8 cellular contexts compared by ENCODE assay signal in the genomic region with DNA sequence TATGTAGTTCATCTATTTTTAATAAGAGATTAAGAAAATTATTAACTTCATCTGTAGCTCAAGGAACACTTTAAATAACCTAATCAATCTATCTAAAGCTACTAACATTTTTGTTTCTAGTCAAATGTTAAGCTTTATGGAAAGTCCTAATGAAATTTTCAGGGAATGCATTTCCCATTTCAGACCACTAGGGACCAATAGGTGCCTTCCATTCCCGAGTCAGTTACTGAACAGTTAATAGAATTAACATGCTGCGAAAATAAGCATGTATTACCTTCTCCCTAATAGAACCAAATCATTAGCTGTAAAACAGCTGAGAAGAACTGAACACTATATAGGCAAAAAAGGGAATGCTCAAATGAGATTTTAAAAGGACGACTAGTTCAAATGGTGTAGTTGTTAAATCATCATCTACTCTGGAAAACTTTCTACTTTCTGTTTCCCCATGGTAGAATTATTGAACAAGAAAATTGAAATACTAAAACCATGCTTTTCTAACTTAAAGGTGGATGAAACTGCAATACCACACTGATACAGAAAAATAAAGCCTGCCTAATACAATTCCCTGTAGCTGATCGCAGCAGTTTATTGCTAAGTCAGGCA. TPM values are rescaled to one million over a fixed set of nuclear protein-coding genes. Genes with fewer than 3 reads are reported as not detected.
DNase-seq lines count a peak whose midpoint lies in the region; ATAC-seq and TF ChIP-seq lines count a peak whose summit lies in the region.

No MANE protein-coding gene starts in this region.

- H3K27me3 Mint-ChIP-seq in glutamatergic neuron (ENCODE audit: unreplicated experiment): no peaks in the 10 kb centered on the region

- no peak overlapping the region for H3K27ac Mint-ChIP-seq in glutamatergic neuron (ENCODE audit: unreplicated experiment)

- no peaks in the 10 kb centered on the region for H3K36me3 Mint-ChIP-seq in glutamatergic neuron (ENCODE audit: unreplicated experiment)

- no peak overlapping the region for H3K4me3 Mint-ChIP-seq in glutamatergic neuron (ENCODE audit: unreplicated experiment)

- TF ChIP-seq CTCF in GM12864 (IDR thresholded peaks at IDR 0.05; ENCODE audit: low read depth, low read length, missing control alignments): peak; percentile 39
- peak; percentile 88 for TF ChIP-seq CTCF in glutamatergic neuron (IDR thresholded peaks at IDR 0.05; ENCODE audit: partially characterized antibody, unreplicated experiment)

- H3K4me1 Mint-ChIP-seq in glutamatergic neuron (ENCODE audit: low read depth, unreplicated experiment): peaks cover 4% of the 10 kb centered on the region

- ATAC-seq in SK-N-SH treated with all-trans-retinoic acid at 6 μM for 48 hours (peak; percentile 79), HG02678 (IDR thresholded peaks at IDR 0.05; ENCODE audit: unreplicated experiment) (no peak), HG03280 (IDR thresholded peaks at IDR 0.05; ENCODE audit: unreplicated experiment) (no peak), GM21515 (IDR thresholded peaks at IDR 0.05; ENCODE audit: unreplicated experiment) (no peak)

- peak; percentile 19 for DNase-seq in A172 (ENCODE audit: low spot score)
- no peak for DNase-seq in GM12864 (ENCODE audit: low read depth)
- DNase-seq in glutamatergic neuron: no peak
- no peak for DNase-seq in posterior vena cava (ENCODE audit: low spot score)

- intact Hi-C loops in posterior vena cava (cut with DNase I): no loop called here

- H3K4me3 ChIP-seq in GM12864 (ENCODE audit: low read depth, low read length): no peak overlapping the region

- no peaks in the 10 kb centered on the region for H3K9me3 Mint-ChIP-seq in glutamatergic neuron (ENCODE audit: unreplicated experiment)

TF ChIP-seq in SK-N-SH treated with all-trans-retinoic acid at 6 μM for 48 hours, 23 proteins besides CTCF, POLR2A, EP300 and RAD21:
- no peak for TF ChIP-seq ZFP30 (CRISPR knock-in tag; IDR thresholded peaks at IDR 0.05)
- no peak for TF ChIP-seq OSR1 (CRISPR knock-in tag; IDR thresholded peaks at IDR 0.05)
- TF ChIP-seq ARNTL (CRISPR knock-in tag; IDR thresholded peaks at IDR 0.05; ENCODE audit: borderline replicate concordance, low read depth): no peak
- no peak for TF ChIP-seq ISL1 (CRISPR knock-in tag; IDR thresholded peaks at IDR 0.05)
- TF ChIP-seq GLIS3 (CRISPR knock-in tag; IDR thresholded peaks at IDR 0.05): no peak
- TF ChIP-seq, protein P1, sequence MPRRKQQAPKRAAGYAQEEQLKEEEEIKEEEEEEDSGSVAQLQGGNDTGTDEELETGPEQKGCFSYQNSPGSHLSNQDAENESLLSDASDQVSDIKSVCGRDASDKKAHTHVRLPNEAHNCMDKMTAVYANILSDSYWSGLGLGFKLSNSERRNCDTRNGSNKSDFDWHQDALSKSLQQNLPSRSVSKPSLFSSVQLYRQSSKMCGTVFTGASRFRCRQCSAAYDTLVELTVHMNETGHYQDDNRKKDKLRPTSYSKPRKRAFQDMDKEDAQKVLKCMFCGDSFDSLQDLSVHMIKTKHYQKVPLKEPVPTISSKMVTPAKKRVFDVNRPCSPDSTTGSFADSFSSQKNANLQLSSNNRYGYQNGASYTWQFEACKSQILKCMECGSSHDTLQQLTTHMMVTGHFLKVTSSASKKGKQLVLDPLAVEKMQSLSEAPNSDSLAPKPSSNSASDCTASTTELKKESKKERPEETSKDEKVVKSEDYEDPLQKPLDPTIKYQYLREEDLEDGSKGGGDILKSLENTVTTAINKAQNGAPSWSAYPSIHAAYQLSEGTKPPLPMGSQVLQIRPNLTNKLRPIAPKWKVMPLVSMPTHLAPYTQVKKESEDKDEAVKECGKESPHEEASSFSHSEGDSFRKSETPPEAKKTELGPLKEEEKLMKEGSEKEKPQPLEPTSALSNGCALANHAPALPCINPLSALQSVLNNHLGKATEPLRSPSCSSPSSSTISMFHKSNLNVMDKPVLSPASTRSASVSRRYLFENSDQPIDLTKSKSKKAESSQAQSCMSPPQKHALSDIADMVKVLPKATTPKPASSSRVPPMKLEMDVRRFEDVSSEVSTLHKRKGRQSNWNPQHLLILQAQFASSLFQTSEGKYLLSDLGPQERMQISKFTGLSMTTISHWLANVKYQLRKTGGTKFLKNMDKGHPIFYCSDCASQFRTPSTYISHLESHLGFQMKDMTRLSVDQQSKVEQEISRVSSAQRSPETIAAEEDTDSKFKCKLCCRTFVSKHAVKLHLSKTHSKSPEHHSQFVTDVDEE (CRISPR knock-in tag; IDR thresholded peaks at IDR 0.05): no peak
- no peak for TF ChIP-seq ZNF70 (CRISPR knock-in tag; IDR thresholded peaks at IDR 0.05)
- no peak for TF ChIP-seq TOX (CRISPR knock-in tag; IDR thresholded peaks at IDR 0.05; ENCODE audit: borderline replicate concordance)
- TF ChIP-seq, protein P2, sequence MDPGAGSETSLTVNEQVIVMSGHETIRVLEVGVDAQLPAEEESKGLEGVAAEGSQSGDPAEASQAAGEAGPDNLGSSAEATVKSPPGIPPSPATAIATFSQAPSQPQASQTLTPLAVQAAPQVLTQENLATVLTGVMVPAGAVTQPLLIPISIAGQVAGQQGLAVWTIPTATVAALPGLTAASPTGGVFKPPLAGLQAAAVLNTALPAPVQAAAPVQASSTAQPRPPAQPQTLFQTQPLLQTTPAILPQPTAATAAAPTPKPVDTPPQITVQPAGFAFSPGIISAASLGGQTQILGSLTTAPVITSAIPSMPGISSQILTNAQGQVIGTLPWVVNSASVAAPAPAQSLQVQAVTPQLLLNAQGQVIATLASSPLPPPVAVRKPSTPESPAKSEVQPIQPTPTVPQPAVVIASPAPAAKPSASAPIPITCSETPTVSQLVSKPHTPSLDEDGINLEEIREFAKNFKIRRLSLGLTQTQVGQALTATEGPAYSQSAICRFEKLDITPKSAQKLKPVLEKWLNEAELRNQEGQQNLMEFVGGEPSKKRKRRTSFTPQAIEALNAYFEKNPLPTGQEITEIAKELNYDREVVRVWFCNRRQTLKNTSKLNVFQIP (CRISPR knock-in tag; IDR thresholded peaks at IDR 0.05; ENCODE audit: borderline replicate concordance, low read depth): no peak
- TF ChIP-seq ZC3H10 (CRISPR knock-in tag; IDR thresholded peaks at IDR 0.05): no peak
- TF ChIP-seq TCF4 (CRISPR knock-in tag; IDR thresholded peaks at IDR 0.05; ENCODE audit: borderline replicate concordance): no peak
- no peak for TF ChIP-seq ZNF565 (CRISPR knock-in tag; conservative IDR thresholded peaks at IDR 0.05; ENCODE audit: low read depth)
- TF ChIP-seq, protein P3, sequence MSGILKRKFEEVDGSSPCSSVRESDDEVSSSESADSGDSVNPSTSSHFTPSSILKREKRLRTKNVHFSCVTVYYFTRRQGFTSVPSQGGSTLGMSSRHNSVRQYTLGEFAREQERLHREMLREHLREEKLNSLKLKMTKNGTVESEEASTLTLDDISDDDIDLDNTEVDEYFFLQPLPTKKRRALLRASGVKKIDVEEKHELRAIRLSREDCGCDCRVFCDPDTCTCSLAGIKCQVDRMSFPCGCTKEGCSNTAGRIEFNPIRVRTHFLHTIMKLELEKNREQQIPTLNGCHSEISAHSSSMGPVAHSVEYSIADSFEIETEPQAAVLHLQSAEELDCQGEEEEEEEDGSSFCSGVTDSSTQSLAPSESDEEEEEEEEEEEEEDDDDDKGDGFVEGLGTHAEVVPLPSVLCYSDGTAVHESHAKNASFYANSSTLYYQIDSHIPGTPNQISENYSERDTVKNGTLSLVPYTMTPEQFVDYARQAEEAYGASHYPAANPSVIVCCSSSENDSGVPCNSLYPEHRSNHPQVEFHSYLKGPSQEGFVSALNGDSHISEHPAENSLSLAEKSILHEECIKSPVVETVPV (CRISPR knock-in tag; IDR thresholded peaks at IDR 0.05): no peak

RNA-seq across cellular contexts. Expression of a gene that starts 22.5 kb away (rescaled TPM):
- 36.0 and 43.8 TPM in 2 replicates for total RNA-seq in A172 (2014; rRNA removed; shearing (Covaris generic))
- total RNA-seq in glutamatergic neuron (ENCODE audit: unreplicated experiment): 26.3 TPM
- 10 to 100 TPM; 18.7 to 19.5 TPM for total RNA-seq in posterior vena cava
